14 cellular contexts compared by ENCODE assay signal in genomic region chr2:37665622-37666362, GRCh38. TPM values are rescaled to one million over a fixed set of nuclear protein-coding genes. Genes with fewer than 3 reads are reported as not detected.
A peak's percentile ranks its signal among the peaks of the same experiment; 100 is the strongest.
DNase-seq lines count a peak whose midpoint lies in the region; ATAC-seq and TF ChIP-seq lines count a peak whose summit lies in the region.
"Had no signal": no experiment of that assay in that cellular context is flagged by ENCODE, and none has a peak within 500 bp of the region (broad histone marks: within the 10 kb centered on the region; RNA-seq: fewer than 3 reads in every experiment).

No MANE protein-coding gene starts in this region.

- TF ChIP-seq CTCF in tibial artery (IDR thresholded peaks at IDR 0.05), result no peak
- no peak for TF ChIP-seq CTCF in lower leg skin (IDR thresholded peaks at IDR 0.05)
- TF ChIP-seq CTCF in PC-3 (conservative IDR thresholded peaks at IDR 0.05; ENCODE audit: low read depth, low read length), result no peak

- no peak overlapping the region for H3K56ac ChIP-seq in mesendoderm (ENCODE audit: low read length)

- peak overlapping the region; percentile 0 for H3K4ac ChIP-seq in mesendoderm (ENCODE audit: low read depth, low read length)

- H2BK120ac ChIP-seq in mesendoderm (ENCODE audit: low read depth, low read length), result no peak overlapping the region

- peak overlapping the region; percentile 31 for H3K27ac Mint-ChIP-seq in activated naive CD4-positive, alpha-beta T cell treated with anti-CD3 and anti-CD28 coated beads, Interleukin-2, amount 50 U/mL, for 24 hours
- no peak overlapping the region for H3K27ac Mint-ChIP-seq in activated naive CD4-positive, alpha-beta T cell treated with anti-CD3 and anti-CD28 coated beads, Interleukin-2, amount 50 U/mL, for 72 hours
- H3K27ac Mint-ChIP-seq in activated naive CD8-positive, alpha-beta T cell treated with anti-CD3 and anti-CD28 coated beads, Interleukin-2, amount 10 ng/mL, durations not matched to agents 7 days and 5 days, result peak overlapping the region; percentile 68

- POLR2A ChIA-PET in activated naive CD8-positive, alpha-beta T cell treated with anti-CD3 and anti-CD28 coated beads, Interleukin-2, amount 10 ng/mL, durations not matched to agents 7 days and 5 days (lab: Charles Lee), result interaction anchor here (0.9 kb wide), 1 partner anchor 9 kb away, joined by 3 read pairs; no protein-coding TSS in a partner anchor
- POLR2A ChIA-PET in PC-3 (lab: Charles Lee; ENCODE audit: unreplicated experiment), result interaction anchor here (0.6 kb wide), 1 partner anchor 367 kb away, joined by 6 read pairs; no protein-coding TSS in a partner anchor

- H3K27ac ChIP-seq in mesendoderm (ENCODE audit: low read depth, low read length) (no peak overlapping the region), tibial artery (peak overlapping the region; percentile 56 to 61), PC-3 (ENCODE audit: low read length) (no peak overlapping the region)
- H3K27ac ChIP-seq: A549 had no signal

- H2AFZ ChIP-seq in PC-3 (ENCODE audit: low read length), result no peak overlapping the region

- DNase-seq in activated naive CD4-positive, alpha-beta T cell treated with anti-CD3 and anti-CD28 coated beads, Interleukin-2, amount 50 U/mL, for 72 hours (ENCODE audit: low spot score in 2 of 2), result no peak
- DNase-seq in activated naive CD8-positive, alpha-beta T cell treated with anti-CD3 and anti-CD28 coated beads, Interleukin-2, amount 10 ng/mL, durations not matched to agents 7 days and 5 days, result no peak
- DNase-seq in mesendoderm (no peak), tibial artery (no peak), lower leg skin (ENCODE audit: low spot score in 2 of 2) (no peak), PC-3 (no peak)
- DNase-seq: activated T-cell treated with anti-CD3 and anti-CD28 coated beads, Interleukin-2, amount 50 U/mL, for 1 hour; H7; mesenchymal stem cell; small intestine had no signal

- no peak for ATAC-seq in activated naive CD4-positive, alpha-beta T cell treated with anti-CD3 and anti-CD28 coated beads, Interleukin-2, amount 50 U/mL, for 72 hours
- no peak for ATAC-seq in activated naive CD8-positive, alpha-beta T cell treated with anti-CD3 and anti-CD28 coated beads, Interleukin-2, amount 10 ng/mL, durations not matched to agents 7 days and 5 days (ENCODE audit: low read depth)
- ATAC-seq in GM21528 (IDR thresholded peaks at IDR 0.05; ENCODE audit: low FRiP score, unreplicated experiment) (no peak), PC-3 (no peak)
- ATAC-seq: A549, Panc1 had no signal

- peaks cover 23% of the 10 kb centered on the region for H3K79me1 ChIP-seq in mesendoderm (ENCODE audit: low read length)

- H3K4me1 ChIP-seq in mesendoderm (ENCODE audit: control insufficient read depth, low read depth, low read length) (peaks cover 3% of the 10 kb centered on the region), tibial artery (peaks cover 0 to 95% (median 52%) of the 10 kb centered on the region in 4 donors), PC-3 (ENCODE audit: insufficient read depth, low read length) (peaks cover 16% of the 10 kb centered on the region)

- no peak overlapping the region for H2BK5ac ChIP-seq in mesendoderm (ENCODE audit: low read length)

- H3K4me2 ChIP-seq in mesendoderm (ENCODE audit: low read length), result no peak overlapping the region
- no peak overlapping the region for H3K4me2 ChIP-seq in PC-3 (ENCODE audit: low read length)
- H3K4me2 ChIP-seq: A549 had no signal

- H3K79me2 ChIP-seq in mesendoderm (ENCODE audit: control insufficient read depth, insufficient read depth, low read length) (peaks cover 59% of the 10 kb centered on the region), PC-3 (ENCODE audit: low read length) (peaks cover 98% of the 10 kb centered on the region)

- H4K20me1 ChIP-seq in PC-3 (ENCODE audit: low read length), result peaks cover 33% of the 10 kb centered on the region

- H3K9ac ChIP-seq in mesendoderm (ENCODE audit: low read length), result no peak overlapping the region
- no peak overlapping the region for H3K9ac ChIP-seq in PC-3 (ENCODE audit: low read length)

- peak overlapping the region; percentile 3 for H3K4me3 Mint-ChIP-seq in activated naive CD4-positive, alpha-beta T cell treated with anti-CD3 and anti-CD28 coated beads, Interleukin-2, amount 50 U/mL, for 24 hours
- no peak overlapping the region for H3K4me3 Mint-ChIP-seq in activated naive CD8-positive, alpha-beta T cell treated with anti-CD3 and anti-CD28 coated beads, Interleukin-2, amount 10 ng/mL, durations not matched to agents 7 days and 5 days

- H4K8ac ChIP-seq in mesendoderm (ENCODE audit: low read depth, low read length), result no peak overlapping the region

- peaks cover 10% of the 10 kb centered on the region for H3K36me3 Mint-ChIP-seq in activated naive CD4-positive, alpha-beta T cell treated with anti-CD3 and anti-CD28 coated beads, Interleukin-2, amount 50 U/mL, for 24 hours
- H3K36me3 Mint-ChIP-seq in activated naive CD4-positive, alpha-beta T cell treated with anti-CD3 and anti-CD28 coated beads, Interleukin-2, amount 50 U/mL, for 72 hours, result peaks cover 15 to 26% of the 10 kb centered on the region in 2 donors
- peaks cover 18% of the 10 kb centered on the region for H3K36me3 Mint-ChIP-seq in activated naive CD8-positive, alpha-beta T cell treated with anti-CD3 and anti-CD28 coated beads, Interleukin-2, amount 10 ng/mL, durations not matched to agents 7 days and 5 days

- CTCF ChIA-PET in PC-3 (lab: Charles Lee), result no interaction called here

- intact Hi-C loops in tibial artery (cut with DNase I; ENCODE audit: low total_unique reads) (no loop called here), lower leg skin (cut with DNase I; ENCODE audit: low total_unique reads) (no loop called here), PC-3 (cut with micrococcal nuclease) (no loop called here)

- H3K27me3 ChIP-seq in mesendoderm (ENCODE audit: insufficient read depth, low read length, poor library complexity) (no peaks in the 10 kb centered on the region), tibial artery (no peaks in the 10 kb centered on the region), PC-3 (ENCODE audit: low read length) (no peaks in the 10 kb centered on the region)

- H3K4me1 Mint-ChIP-seq in activated naive CD4-positive, alpha-beta T cell treated with anti-CD3 and anti-CD28 coated beads, Interleukin-2, amount 50 U/mL, for 24 hours, result peaks cover 78% of the 10 kb centered on the region
- H3K4me1 Mint-ChIP-seq in activated naive CD8-positive, alpha-beta T cell treated with anti-CD3 and anti-CD28 coated beads, Interleukin-2, amount 10 ng/mL, durations not matched to agents 7 days and 5 days, result peaks cover 36% of the 10 kb centered on the region

- no peak overlapping the region for H3K23ac ChIP-seq in mesendoderm (ENCODE audit: low read length)

- no peak overlapping the region for H3K4me3 ChIP-seq in mesendoderm (ENCODE audit: low read length)
- H3K4me3 ChIP-seq in tibial artery, result peak overlapping the region in 1 of 2 donors; percentile 3
- no peak overlapping the region for H3K4me3 ChIP-seq in lower leg skin (ENCODE audit: low read depth, poor library complexity, severe bottlenecking)
- no peak overlapping the region for H3K4me3 ChIP-seq in PC-3 (ENCODE audit: low read length)
- H3K4me3 ChIP-seq: A549 had no signal

- H3K9me2 ChIP-seq in PC-3 (replicated peaks; ENCODE audit: low read length), result no peaks in the 10 kb centered on the region

- BruUV-seq in PC-3 (replicated peaks; lab: Mats Ljungman, UMichigan), result no TSS peak

- no peak overlapping the region for H2BK15ac ChIP-seq in mesendoderm (replicated peaks; ENCODE audit: low read depth)

- H3K9me3 Mint-ChIP-seq in activated naive CD4-positive, alpha-beta T cell treated with anti-CD3 and anti-CD28 coated beads, Interleukin-2, amount 50 U/mL, for 24 hours, result no peaks in the 10 kb centered on the region
- H3K9me3 Mint-ChIP-seq in activated naive CD4-positive, alpha-beta T cell treated with anti-CD3 and anti-CD28 coated beads, Interleukin-2, amount 50 U/mL, for 72 hours, result no peaks in the 10 kb centered on the region
- H3K9me3 Mint-ChIP-seq in activated naive CD8-positive, alpha-beta T cell treated with anti-CD3 and anti-CD28 coated beads, Interleukin-2, amount 10 ng/mL, durations not matched to agents 7 days and 5 days, result no peaks in the 10 kb centered on the region

- H4K5ac ChIP-seq in mesendoderm (ENCODE audit: low read length), result no peak overlapping the region

- no peaks in the 10 kb centered on the region for H3K9me3 ChIP-seq in tibial artery
- H3K9me3 ChIP-seq in PC-3 (ENCODE audit: low read length), result no peaks in the 10 kb centered on the region
- H3K9me3 ChIP-seq: A549 had no signal

- no peaks in the 10 kb centered on the region for H3K27me3 Mint-ChIP-seq in activated naive CD4-positive, alpha-beta T cell treated with anti-CD3 and anti-CD28 coated beads, Interleukin-2, amount 50 U/mL, for 24 hours
- H3K27me3 Mint-ChIP-seq in activated naive CD8-positive, alpha-beta T cell treated with anti-CD3 and anti-CD28 coated beads, Interleukin-2, amount 10 ng/mL, durations not matched to agents 7 days and 5 days, result no peaks in the 10 kb centered on the region

- no peaks in the 10 kb centered on the region for H3K36me3 ChIP-seq in mesendoderm (ENCODE audit: control insufficient read depth, insufficient read depth, low read length)
- peaks cover 0 to 17% (median 7%) of the 10 kb centered on the region in 3 donors for H3K36me3 ChIP-seq in tibial artery
- peaks cover 12% of the 10 kb centered on the region; the same call in 1 of the 2 replicates for H3K36me3 ChIP-seq in PC-3 (ENCODE audit: low read depth, low read length)

- no peak for TF ChIP-seq POLR2A in lower leg skin (IDR thresholded peaks at IDR 0.05)

- no peak overlapping the region for H3K18ac ChIP-seq in mesendoderm (ENCODE audit: low read length)

- no peaks in the 10 kb centered on the region for H3F3A ChIP-seq in PC-3 (ENCODE audit: low read length, unreplicated experiment)

- whole genome bisulfite sequencing in mesendoderm (ENCODE audit: extremely low coverage, insufficient coverage, low lambda C conversion rate), result no CpG with 5 or more reads among the region's 11 CpGs
- 82% methylated on average over 11 of the region's 11 CpGs for WGBS in lower leg skin, 2 donors

- H2AK5ac ChIP-seq in mesendoderm (ENCODE audit: low read length), result no peak overlapping the region

RNA-seq across cellular contexts. Expression of gene CDC42EP3, which starts 5.7 kb away (rescaled TPM):
- 10 to 100 TPM; 11.1 to 12.5 TPM for total RNA-seq in activated naive CD4-positive, alpha-beta T cell treated with anti-CD3 and anti-CD28 coated beads, Interleukin-2, amount 50 U/mL, for 72 hours
- 10 to 100 TPM; 39.5 to 40.1 TPM for total RNA-seq in activated naive CD8-positive, alpha-beta T cell treated with anti-CD3 and anti-CD28 coated beads, Interleukin-2, amount 10 ng/mL, durations not matched to agents 7 days and 5 days
- 32.7 TPM for polyA plus RNA-seq in mesendoderm (2013, experiment 1 of 2)
- polyA plus RNA-seq in mesendoderm (2013, experiment 2 of 2), result 32.9 TPM
- total RNA-seq in lower leg skin (10 to 100 TPM; 14.0 to 42.6 (median 28.7) TPM), PC-3 (2014; rRNA removed) (22.5 and 28.4 TPM in 2 replicates)

Comparison
In these comparisons a context has a peak if more than half of its experiments do, and no peak if none do; other contexts are left out.
1. H3K27ac Mint-ChIP-seq: peak in activated naive CD4-positive, alpha-beta T cell treated with anti-CD3 and anti-CD28 coated beads, Interleukin-2, amount 50 U/mL, for 24 hours (single experiment) and activated naive CD8-positive, alpha-beta T cell treated with anti-CD3 and anti-CD28 coated beads, Interleukin-2, amount 10 ng/mL, durations not matched to agents 7 days and 5 days (single experiment); none in activated naive CD4-positive, alpha-beta T cell treated with anti-CD3 and anti-CD28 coated beads, Interleukin-2, amount 50 U/mL, for 72 hours (0 of 2).
2. H3K27ac ChIP-seq: peak in tibial artery (2 of 2); none in mesendoderm (single experiment) and PC-3 (single experiment).